19 cellular contexts compared by ENCODE assay signal in the genomic region with DNA sequence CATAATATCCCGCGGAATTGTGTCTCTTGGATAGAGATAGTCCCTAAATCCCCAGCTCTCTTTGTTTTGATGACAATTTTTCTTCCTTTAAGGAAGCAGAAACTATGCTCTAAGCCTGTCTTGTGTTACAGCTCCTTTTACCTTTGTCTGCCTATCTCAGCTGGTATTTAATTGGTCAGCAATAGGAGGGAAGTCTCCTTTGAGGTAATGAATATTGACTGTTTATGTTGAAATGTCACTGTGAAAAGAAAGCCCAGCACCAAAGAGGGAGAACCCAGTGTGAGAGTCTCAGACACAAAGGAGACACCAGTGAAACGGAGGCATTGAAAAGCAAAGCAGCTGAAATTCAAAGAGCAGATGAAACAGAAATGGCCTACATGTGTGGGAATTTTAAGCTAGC.
"Had no signal": no experiment of that assay in that cellular context is flagged by ENCODE, and none has a peak within 500 bp of the region (broad histone marks: within the 10 kb centered on the region; RNA-seq: fewer than 3 reads in every experiment).

No MANE protein-coding gene starts in this region.

- H3K4me1 Mint-ChIP-seq: activated CD4-positive, alpha-beta T cell treated with anti-CD3 and anti-CD28 coated beads for 36 hours; activated naive CD8-positive, alpha-beta T cell treated with anti-CD3 and anti-CD28 coated beads, Interleukin-2, amount 10 ng/mL, durations not matched to agents 7 days and 5 days; activated T-helper 17 cell treated with anti-CD3 and anti-CD28 coated beads, Interleukin-2, amount 50 U/mL, for 72 hours had no signal

- H3K9me3 ChIP-seq: tibial artery had no signal

- H3K27ac Mint-ChIP-seq: activated CD4-positive, alpha-beta memory T cell treated with anti-CD3 and anti-CD28 coated beads for 36 hours; activated CD4-positive, alpha-beta T cell treated with anti-CD3 and anti-CD28 coated beads for 36 hours; activated naive CD8-positive, alpha-beta T cell treated with anti-CD3 and anti-CD28 coated beads, Interleukin-2, amount 10 ng/mL, durations not matched to agents 7 days and 5 days; activated T-helper 17 cell treated with anti-CD3 and anti-CD28 coated beads, Interleukin-2, amount 50 U/mL, for 72 hours had no signal

- H3K27ac ChIP-seq: dorsolateral prefrontal cortex, foreskin keratinocyte, tibial artery had no signal

- H3K9me3 Mint-ChIP-seq: activated naive CD8-positive, alpha-beta T cell treated with anti-CD3 and anti-CD28 coated beads, Interleukin-2, amount 10 ng/mL, durations not matched to agents 7 days and 5 days; activated T-helper 17 cell treated with anti-CD3 and anti-CD28 coated beads, Interleukin-2, amount 50 U/mL, for 72 hours had no signal

- ATAC-seq: activated CD4-positive, alpha-beta T cell treated with anti-CD3 and anti-CD28 coated beads for 36 hours; activated T-helper 17 cell treated with anti-CD3 and anti-CD28 coated beads, Interleukin-2, amount 50 U/mL, for 72 hours; foreskin keratinocyte; left ventricle myocardium superior had no signal

- H3K4me3 ChIP-seq: dorsolateral prefrontal cortex, tibial artery had no signal

- H3K4me1 ChIP-seq: foreskin keratinocyte, tibial artery had no signal

- H3K36me3 Mint-ChIP-seq: activated CD4-positive, alpha-beta memory T cell treated with anti-CD3 and anti-CD28 coated beads for 36 hours; activated naive CD8-positive, alpha-beta T cell treated with anti-CD3 and anti-CD28 coated beads, Interleukin-2, amount 10 ng/mL, durations not matched to agents 7 days and 5 days had no signal

- DNase-seq: activated CD4-positive, alpha-beta memory T cell treated with anti-CD3 and anti-CD28 coated beads for 36 hours; activated CD4-positive, alpha-beta T cell treated with anti-CD3 and anti-CD28 coated beads for 36 hours; activated naive CD4-positive, alpha-beta T cell; activated naive CD8-positive, alpha-beta T cell treated with anti-CD3 and anti-CD28 coated beads, Interleukin-2, amount 10 ng/mL, durations not matched to agents 7 days and 5 days; amygdala; caudate nucleus; dorsolateral prefrontal cortex; foreskin keratinocyte; hippocampal formation; left ventricle myocardium superior; nucleus accumbens; posterior cingulate gyrus; retina; stimulated activated CD4-positive, alpha-beta T cell treated with anti-CD3 and anti-CD28 coated beads, Interleukin-12 subunit alpha, Interleukin-12 subunit beta, amount 100 ng/mL, for 4 hours; stimulated activated CD4-positive, alpha-beta T cell treated with anti-CD3 and anti-CD28 coated beads, Interleukin-1b, Interleukin-23, amount 100 ng/mL, for 48 hours; stimulated activated naive CD4-positive, alpha-beta T cell treated with Interleukin-2 at 50 U/mL for 16 hours; tibial artery had no signal

- H3K36me3 ChIP-seq: tibial artery had no signal

- H3K27me3 Mint-ChIP-seq: activated CD4-positive, alpha-beta T cell treated with anti-CD3 and anti-CD28 coated beads for 36 hours; activated T-helper 17 cell treated with anti-CD3 and anti-CD28 coated beads, Interleukin-2, amount 50 U/mL, for 72 hours had no signal

- FAIRE-seq: colon had no signal

- H3K4me3 Mint-ChIP-seq: activated CD4-positive, alpha-beta memory T cell treated with anti-CD3 and anti-CD28 coated beads for 36 hours; activated CD4-positive, alpha-beta T cell treated with anti-CD3 and anti-CD28 coated beads for 36 hours; activated naive CD8-positive, alpha-beta T cell treated with anti-CD3 and anti-CD28 coated beads, Interleukin-2, amount 10 ng/mL, durations not matched to agents 7 days and 5 days; activated T-helper 17 cell treated with anti-CD3 and anti-CD28 coated beads, Interleukin-2, amount 50 U/mL, for 72 hours had no signal

- H3K27me3 ChIP-seq: foreskin keratinocyte, tibial artery had no signal
